ENCODE assay signal across 22 cellular contexts in the genomic region with DNA sequence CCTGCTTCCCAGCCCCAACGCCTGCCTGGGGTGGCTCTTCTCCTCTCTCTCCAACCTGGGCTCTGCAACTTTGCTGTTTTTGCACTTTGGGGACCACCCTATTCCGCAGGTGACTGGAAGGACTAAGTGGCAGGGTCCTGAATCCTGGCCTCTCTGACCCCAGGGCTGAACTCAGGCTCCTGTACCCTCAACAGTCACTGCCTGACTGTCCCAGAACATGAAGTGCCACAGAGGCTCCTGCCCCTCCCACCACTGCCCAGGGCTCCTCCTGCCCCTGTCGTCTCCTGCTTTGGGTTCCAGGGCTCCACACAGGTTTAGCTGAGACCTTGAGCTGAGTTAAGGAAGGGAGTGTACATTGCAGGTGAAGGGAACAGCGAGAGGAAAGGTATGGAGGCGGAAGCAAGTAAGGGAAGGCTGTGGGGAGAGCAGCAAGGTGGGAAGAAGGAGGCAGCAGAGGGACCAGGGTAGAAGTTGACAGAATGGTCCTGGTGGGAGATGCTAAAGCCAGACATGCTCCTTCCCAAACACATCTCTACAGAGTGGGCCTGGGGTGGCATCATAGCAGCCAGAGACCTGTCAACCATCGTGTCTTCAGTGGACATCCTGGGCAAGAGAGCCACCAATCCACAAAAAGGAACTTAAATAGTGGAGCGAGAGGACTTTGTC. TPM values are rescaled to one million over a fixed set of nuclear protein-coding genes. Genes with fewer than 3 reads are reported as not detected.
"Had no signal": no experiment of that assay in that cellular context is flagged by ENCODE, and none has a peak within 500 bp of the region (broad histone marks: within the 10 kb centered on the region; RNA-seq: fewer than 3 reads in every experiment).

No MANE protein-coding gene starts in this region.

- H3K36me3 ChIP-seq: heart right ventricle, lower lobe of right lung, tibial nerve, vagina had no signal

- H3K4me3 ChIP-seq: heart right ventricle, lower lobe of right lung, tibial nerve, vagina had no signal

- H3K9me3 ChIP-seq: heart right ventricle, lower lobe of right lung, tibial nerve, vagina had no signal

- DNase-seq: activated B cell treated with CpG ODN at 0.5 μM for 24 hours; activated CD4-positive, alpha-beta T cell treated with anti-CD3 and anti-CD28 coated beads for 36 hours; activated CD4-positive, alpha-beta T cell treated with anti-CD3 and anti-CD28 coated beads, Interleukin-2, amount 50 U/mL, for 4 hours; activated CD8-positive, alpha-beta memory T cell treated with anti-CD3 and anti-CD28 coated beads, Interleukin-2, amount 10 ng/mL, durations not matched to agents 7 days and 5 days; activated naive CD4-positive, alpha-beta T cell treated with anti-CD3 and anti-CD28 coated beads for 36 hours; activated naive CD8-positive, alpha-beta T cell treated with anti-CD3 and anti-CD28 coated beads, Interleukin-2, amount 10 ng/mL, durations not matched to agents 7 days and 5 days; amniotic stem cell; cortex of kidney; heart right ventricle; kidney; lower lobe of right lung; mesendoderm; naive B cell; stimulated activated CD4-positive, alpha-beta T cell treated with anti-CD3 and anti-CD28 coated beads, Interleukin-12 subunit alpha, Interleukin-12 subunit beta, amount 100 ng/mL, for 4 hours; stimulated activated CD4-positive, alpha-beta T cell treated with anti-CD3 and anti-CD28 coated beads, Interleukin-4, amount 100 ng/mL, for 4 hours; stimulated activated naive CD8-positive, alpha-beta T cell treated with anti-CD3 and anti-CD28 coated beads, Interleukin-15, Interleukin-2, amounts not matched to agents 100 U/mL and 50 U/mL, for 24 hours; T-helper 9 cell had no signal

- H3K27me3 ChIP-seq: vagina had no signal

- H3K27ac ChIP-seq: heart right ventricle, lower lobe of right lung, tibial nerve, vagina had no signal

- ATAC-seq: activated CD4-positive, alpha-beta T cell treated with anti-CD3 and anti-CD28 coated beads for 36 hours; activated CD8-positive, alpha-beta memory T cell treated with anti-CD3 and anti-CD28 coated beads, Interleukin-2, amount 10 ng/mL, durations not matched to agents 7 days and 5 days; activated T-helper 17 cell treated with anti-CD3 and anti-CD28 coated beads, Interleukin-2, amount 50 U/mL, for 72 hours; heart right ventricle; lower lobe of right lung; stimulated activated naive CD8-positive, alpha-beta T cell treated with anti-CD3 and anti-CD28 coated beads, Interleukin-15, Interleukin-2, amounts not matched to agents 100 U/mL and 50 U/mL, for 24 hours had no signal

RNA-seq across cellular contexts. Expression of gene GRID1, which starts 5.7 kb away (rescaled TPM):
- total RNA-seq: activated B cell treated with CpG ODN at 0.5 μM for 24 hours; activated CD4-positive, alpha-beta T cell treated with anti-CD3 and anti-CD28 coated beads for 36 hours; activated CD8-positive, alpha-beta memory T cell treated with anti-CD3 and anti-CD28 coated beads, Interleukin-2, amount 10 ng/mL, durations not matched to agents 7 days and 5 days; activated naive CD4-positive, alpha-beta T cell treated with anti-CD3 and anti-CD28 coated beads for 36 hours; activated naive CD8-positive, alpha-beta T cell treated with anti-CD3 and anti-CD28 coated beads, Interleukin-2, amount 10 ng/mL, durations not matched to agents 7 days and 5 days; activated T-helper 17 cell treated with anti-CD3 and anti-CD28 coated beads, Interleukin-2, amount 50 U/mL, for 72 hours; fibroblast of villous mesenchyme; T-helper 1 cell treated with Interleukin-12 subunit alpha and Interleukin-12 subunit beta and Interleukin-4 antibody, amounts not matched to agents 30 ng/mL and 1 ng/mL, for 36 hours had no signal
